In genomic region chr4:98969813-98970212, GRCh38 we compare ENCODE assay signal across 26 cellular contexts.
"Had no signal": no experiment of that assay in that cellular context is flagged by ENCODE, and none has a peak within 500 bp of the region (broad histone marks: within the 10 kb centered on the region; RNA-seq: fewer than 3 reads in every experiment).

No MANE protein-coding gene starts in this region.

- ATAC-seq: activated CD8-positive, alpha-beta T cell treated with anti-CD3 and anti-CD28 coated beads, Interleukin-2, amount 10 ng/mL, durations not matched to agents 7 days and 5 days; heart right ventricle; left lobe of liver; lower lobe of right lung; naive thymus-derived CD8-positive, alpha-beta T cell; pancreas; psoas muscle; stimulated activated naive CD8-positive, alpha-beta T cell treated with anti-CD3 and anti-CD28 coated beads, Interleukin-15, Interleukin-2, amounts not matched to agents 100 U/mL and 50 U/mL, for 24 hours; T-cell had no signal

- DNase-seq: activated CD4-positive, alpha-beta T cell treated with anti-CD3 and anti-CD28 coated beads for 1 hour; activated CD4-positive, alpha-beta T cell treated with anti-CD3 and anti-CD28 coated beads, Interleukin-2, amount 50 U/mL, for 1 hour; activated CD8-positive, alpha-beta T cell treated with anti-CD3 and anti-CD28 coated beads, Interleukin-2, amount 10 ng/mL, durations not matched to agents 7 days and 5 days; activated gamma-delta T cell treated with Interleukin-2 at 50 U/mL for 16 hours; endodermal cell; esophagus squamous epithelium; heart right ventricle; immature natural killer cell; lower lobe of right lung; naive thymus-derived CD8-positive, alpha-beta T cell; pancreas; psoas muscle; stimulated activated CD4-positive, alpha-beta T cell treated with anti-CD3 and anti-CD28 coated beads, Interleukin-12 subunit alpha, Interleukin-12 subunit beta, amount 100 ng/mL, for 4 hours; stimulated activated CD4-positive, alpha-beta T cell treated with anti-CD3 and anti-CD28 coated beads, Interleukin-4, amount 100 ng/mL, for 4 hours; stimulated activated naive CD8-positive, alpha-beta T cell treated with anti-CD3 and anti-CD28 coated beads, Interleukin-15, Interleukin-2, amounts not matched to agents 100 U/mL and 50 U/mL, for 24 hours; T-cell; WERI-Rb-1 had no signal

- FAIRE-seq: colon, pancreas, TTC549 had no signal

- H3K4me3 Mint-ChIP-seq: activated CD8-positive, alpha-beta T cell treated with anti-CD3 and anti-CD28 coated beads, Interleukin-2, amount 10 ng/mL, durations not matched to agents 7 days and 5 days; activated naive CD4-positive, alpha-beta T cell treated with anti-CD3 and anti-CD28 coated beads, Interleukin-2, amount 50 U/mL, for 24 hours; central memory CD8-positive, alpha-beta T cell; endodermal cell; immature natural killer cell; naive thymus-derived CD8-positive, alpha-beta T cell; T-cell; T-helper 2 cell treated with Interferon-gamma antibody and Interleukin-4, amounts not matched to agents 5 μg/mL and 100 μg/mL, for 36 hours had no signal

- H3K27me3 Mint-ChIP-seq: activated naive CD4-positive, alpha-beta T cell treated with anti-CD3 and anti-CD28 coated beads, Interleukin-2, amount 50 U/mL, for 24 hours had no signal

- H3K9me3 ChIP-seq: ascending aorta, esophagus squamous epithelium, heart right ventricle, lower lobe of right lung, neutrophil, pancreas, psoas muscle, right atrium auricular region had no signal

- H3K4me1 ChIP-seq: ascending aorta, heart right ventricle, lower lobe of right lung, pancreas, psoas muscle, right atrium auricular region had no signal

- H3K27me3 ChIP-seq: ascending aorta, esophagus squamous epithelium, heart right ventricle, neutrophil, pancreas, right atrium auricular region had no signal

- H3K27ac ChIP-seq: ascending aorta, esophagus squamous epithelium, heart right ventricle, lower lobe of right lung, neutrophil, pancreas, psoas muscle, right atrium auricular region, WERI-Rb-1 had no signal

- H3K9me3 Mint-ChIP-seq: activated naive CD4-positive, alpha-beta T cell treated with anti-CD3 and anti-CD28 coated beads, Interleukin-2, amount 50 U/mL, for 24 hours; central memory CD8-positive, alpha-beta T cell; endodermal cell; immature natural killer cell; T-helper 2 cell treated with Interferon-gamma antibody and Interleukin-4, amounts not matched to agents 5 μg/mL and 100 μg/mL, for 36 hours had no signal

- H3K4me3 ChIP-seq: ascending aorta, esophagus squamous epithelium, heart right ventricle, lower lobe of right lung, pancreas, psoas muscle, right atrium auricular region had no signal

- H3K36me3 Mint-ChIP-seq: immature natural killer cell, T-cell had no signal

- H3K36me3 ChIP-seq: ascending aorta, esophagus squamous epithelium, heart right ventricle, lower lobe of right lung, neutrophil, pancreas, right atrium auricular region, WERI-Rb-1 had no signal

- H3K27ac Mint-ChIP-seq: activated CD8-positive, alpha-beta T cell treated with anti-CD3 and anti-CD28 coated beads, Interleukin-2, amount 10 ng/mL, durations not matched to agents 7 days and 5 days; activated naive CD4-positive, alpha-beta T cell treated with anti-CD3 and anti-CD28 coated beads, Interleukin-2, amount 50 U/mL, for 24 hours; endodermal cell; immature natural killer cell; naive thymus-derived CD8-positive, alpha-beta T cell; T-cell; T-helper 2 cell treated with Interferon-gamma antibody and Interleukin-4, amounts not matched to agents 5 μg/mL and 100 μg/mL, for 36 hours had no signal

- H3K4me1 Mint-ChIP-seq: central memory CD8-positive, alpha-beta T cell; endodermal cell; immature natural killer cell; naive thymus-derived CD8-positive, alpha-beta T cell; T-cell had no signal
